ENCODE assay signal across 11 cellular contexts in the genomic region with DNA sequence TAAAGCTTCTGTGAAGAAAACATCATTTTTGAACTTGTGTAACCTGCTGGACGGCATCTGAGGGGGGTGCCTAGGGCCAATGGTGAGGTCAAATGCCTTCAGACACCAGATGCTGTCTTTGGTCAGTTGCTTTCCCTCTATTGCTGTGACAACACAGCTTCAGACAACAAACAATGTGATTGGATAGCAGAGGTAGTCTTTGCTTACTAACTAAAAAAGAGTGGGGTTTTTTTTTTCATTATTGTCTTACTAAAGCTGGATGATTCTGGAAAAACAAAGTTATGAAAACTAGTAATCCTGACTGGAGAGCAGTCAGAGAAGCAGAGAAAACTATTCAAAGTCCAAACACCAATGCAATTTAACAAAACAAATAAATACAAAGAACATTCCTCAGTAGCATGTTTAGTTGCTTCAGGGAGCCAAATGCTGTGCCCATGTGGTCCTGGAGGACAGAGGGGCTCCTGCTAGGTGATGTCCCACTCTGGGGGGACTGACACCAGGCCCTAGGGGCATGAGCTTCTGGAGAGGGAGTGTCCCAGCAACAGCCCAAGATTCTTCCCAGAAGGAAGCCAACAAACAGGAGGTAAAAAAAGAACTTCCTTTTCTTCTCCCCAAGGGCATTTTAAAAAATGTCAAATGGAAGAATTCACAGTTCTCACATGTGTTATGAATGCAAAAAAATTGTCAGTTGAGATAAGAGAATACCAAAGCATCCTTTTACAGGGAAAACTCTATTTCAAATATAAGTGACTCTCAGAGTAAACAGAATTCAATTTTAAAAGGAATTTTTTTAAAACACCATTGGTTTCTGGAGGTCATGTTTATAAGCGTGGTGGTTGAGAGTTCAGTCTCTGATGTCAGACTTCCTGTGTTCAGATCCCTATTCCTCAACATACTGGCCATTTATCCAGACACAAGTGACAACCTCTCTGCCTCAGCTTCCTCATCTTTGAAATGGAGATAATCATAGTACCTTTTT.
A peak's percentile ranks its signal among the peaks of the same experiment; 100 is the strongest.
DNase-seq lines count a peak whose midpoint lies in the region; ATAC-seq and TF ChIP-seq lines count a peak whose summit lies in the region.
"Had no signal": no experiment of that assay in that cellular context is flagged by ENCODE, and none has a peak within 500 bp of the region (broad histone marks: within the 10 kb centered on the region; RNA-seq: fewer than 3 reads in every experiment).

No MANE protein-coding gene starts in this region.

- in situ Hi-C loops in Caki2 (cut with HindIII; ENCODE audit: low pct_unique_long_range_greater_than_20kb, low sequenced_read_pairs) = loop anchor here (25.0 kb wide), 1 partner anchor 255 kb away; no protein-coding TSS in a partner anchor

- H3K27ac ChIP-seq in heart right ventricle = peak overlapping the region; percentile 56 to 87 (median 80)

- CTCF ChIA-PET in activated CD8-positive, alpha-beta T cell treated with anti-CD3 and anti-CD28 coated beads, Interleukin-2, amount 10 ng/mL, durations not matched to agents 7 days and 5 days (lab: Charles Lee) = interaction anchor here (0.6 to 1.7 kb wide), 3 partner anchors 10 to 271 kb away, joined by 3 to 5 read pairs (median 3); no protein-coding TSS in a partner anchor

- peaks cover 8 to 32% (median 29%) of the 10 kb centered on the region in 9 donors for H3K4me1 ChIP-seq in heart right ventricle

- no peaks in the 10 kb centered on the region for H3K27me3 Mint-ChIP-seq in activated CD8-positive, alpha-beta T cell treated with anti-CD3 and anti-CD28 coated beads, Interleukin-2, amount 10 ng/mL, durations not matched to agents 7 days and 5 days (ENCODE audit: low read depth)
- H3K27me3 Mint-ChIP-seq: IgD-negative memory B cell had no signal

- no peak overlapping the region for H3K4me3 Mint-ChIP-seq in activated CD8-positive, alpha-beta T cell treated with anti-CD3 and anti-CD28 coated beads, Interleukin-2, amount 10 ng/mL, durations not matched to agents 7 days and 5 days
- H3K4me3 Mint-ChIP-seq: IgD-negative memory B cell had no signal

- H3K27ac Mint-ChIP-seq in activated CD8-positive, alpha-beta T cell treated with anti-CD3 and anti-CD28 coated beads, Interleukin-2, amount 10 ng/mL, durations not matched to agents 7 days and 5 days = peak overlapping the region; percentile 43

- H3K4me1 Mint-ChIP-seq in activated CD8-positive, alpha-beta T cell treated with anti-CD3 and anti-CD28 coated beads, Interleukin-2, amount 10 ng/mL, durations not matched to agents 7 days and 5 days (ENCODE audit: low read depth) = peaks cover 3% of the 10 kb centered on the region

- 41 to 63% methylated on average over 2 of the region's 2 CpGs for WGBS in heart right ventricle, 2 donors

- no peak for ATAC-seq in activated CD8-positive, alpha-beta T cell treated with anti-CD3 and anti-CD28 coated beads, Interleukin-2, amount 10 ng/mL, durations not matched to agents 7 days and 5 days
- ATAC-seq in heart right ventricle (peak in 7 of 8 donors; percentile 71 to 90 (median 84)), sciatic nerve (peak; percentile 96), GM19395 (IDR thresholded peaks at IDR 0.05; ENCODE audit: unreplicated experiment) (no peak), GM21723 (IDR thresholded peaks at IDR 0.05; ENCODE audit: unreplicated experiment) (no peak)

- no peak overlapping the region for H3K4me3 ChIP-seq in heart right ventricle
- H3K4me3 ChIP-seq: thoracic aorta had no signal

- no peaks in the 10 kb centered on the region for H3K9me3 Mint-ChIP-seq in activated CD8-positive, alpha-beta T cell treated with anti-CD3 and anti-CD28 coated beads, Interleukin-2, amount 10 ng/mL, durations not matched to agents 7 days and 5 days (ENCODE audit: insufficient read depth)
- H3K9me3 Mint-ChIP-seq: IgD-negative memory B cell had no signal

- H3K36me3 Mint-ChIP-seq in activated CD8-positive, alpha-beta T cell treated with anti-CD3 and anti-CD28 coated beads, Interleukin-2, amount 10 ng/mL, durations not matched to agents 7 days and 5 days (ENCODE audit: low read depth) = peaks cover 50% of the 10 kb centered on the region

- DNase-seq in Caki2 (ENCODE audit: low read depth) = peak; percentile 35
- no peak for DNase-seq in activated CD8-positive, alpha-beta T cell treated with anti-CD3 and anti-CD28 coated beads, Interleukin-2, amount 10 ng/mL, durations not matched to agents 7 days and 5 days
- DNase-seq in heart right ventricle = peak; percentile 27 to 54
- no peak for DNase-seq in sciatic nerve (ENCODE audit: low spot score)
- no peak for DNase-seq in D341Med (ENCODE audit: low spot score)
- no peak for DNase-seq in COR-L47 (lab: John Stamatoyannopoulos, UW)
- DNase-seq: activated CD4-positive, alpha-beta T cell treated with anti-CD3 and anti-CD28 coated beads for 48 hours had no signal

- POLR2A ChIA-PET in activated CD8-positive, alpha-beta T cell treated with anti-CD3 and anti-CD28 coated beads, Interleukin-2, amount 10 ng/mL, durations not matched to agents 7 days and 5 days (lab: Charles Lee) = no interaction called here

- TF ChIP-seq CTCF in heart right ventricle (IDR thresholded peaks at IDR 0.05) = no peak

- peaks cover 0 to 41% (median 0%) of the 10 kb centered on the region in 9 donors for H3K36me3 ChIP-seq in heart right ventricle

- H3K9me3 ChIP-seq in heart right ventricle = no peaks in the 10 kb centered on the region
- H3K9me3 ChIP-seq: thoracic aorta had no signal

- H3K27me3 ChIP-seq in heart right ventricle = no peaks in the 10 kb centered on the region

- intact Hi-C loops in heart right ventricle (cut with DNase I) (loop anchor here in 4 of 10 donors (5.0 to 10.0 kb wide), 4 partner anchors 90 to 183 kb away; a partner anchor contains a TSS), sciatic nerve (cut with DNase I) (no loop called here)

Comparison
In these comparisons a context has a peak if more than half of its experiments do, and no peak if none do; other contexts are left out.
1. DNase-seq: peak in Caki2 (single experiment) and heart right ventricle (2 of 2); none in activated CD8-positive, alpha-beta T cell treated with anti-CD3 and anti-CD28 coated beads, Interleukin-2, amount 10 ng/mL, durations not matched to agents 7 days and 5 days (single experiment), sciatic nerve (single experiment), D341Med (single experiment) and COR-L47 (single experiment).
2. ATAC-seq: peak in heart right ventricle (7 of 8) and sciatic nerve (single experiment); none in activated CD8-positive, alpha-beta T cell treated with anti-CD3 and anti-CD28 coated beads, Interleukin-2, amount 10 ng/mL, durations not matched to agents 7 days and 5 days (single experiment), GM19395 (single experiment) and GM21723 (single experiment).